ENCODE assay signal across 1 cellular context in the genomic region with DNA sequence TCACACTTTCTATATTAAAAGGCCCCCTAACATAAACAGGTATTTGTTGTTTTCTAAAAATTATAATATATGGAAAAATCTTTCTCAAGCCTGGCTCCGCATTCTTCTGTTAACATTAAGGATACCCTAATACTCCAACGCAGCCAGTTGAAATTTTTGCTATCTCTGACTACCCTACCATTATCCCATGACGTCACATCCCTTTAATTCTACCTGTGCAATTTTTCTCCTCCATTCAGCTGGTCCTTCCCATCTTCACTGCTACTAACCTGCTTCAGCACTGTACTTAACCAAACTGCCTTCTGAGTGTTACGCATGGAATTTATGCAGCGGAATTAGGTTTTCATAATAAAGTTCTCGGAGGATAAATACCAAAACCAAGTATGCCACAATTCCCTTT.
TF ChIP-seq lines count a peak whose summit lies in the region.

No MANE protein-coding gene starts in this region.

TF ChIP-seq in endothelial cell of umbilical vein, 7 proteins besides CTCF, POLR2A, EP300 and RAD21 (continued from another document):
- TF ChIP-seq GATA2 (IDR thresholded peaks at IDR 0.05; ENCODE audit: insufficient read depth, insufficient read length, low read depth, low read length) (no peak), JUN (IDR thresholded peaks at IDR 0.05; ENCODE audit: borderline replicate concordance, insufficient read depth, insufficient read length, low read depth) (no peak), MYC (IDR thresholded peaks at IDR 0.05; ENCODE audit: low read depth, low read length) (no peak), POLR2AphosphoS5 (IDR thresholded peaks at IDR 0.05; ENCODE audit: insufficient read depth, low read depth, low read length) (no peak), FOS (IDR thresholded peaks at IDR 0.05; ENCODE audit: borderline replicate concordance, insufficient read depth, low read length) (no peak)
- TF ChIP-seq, protein P1, sequence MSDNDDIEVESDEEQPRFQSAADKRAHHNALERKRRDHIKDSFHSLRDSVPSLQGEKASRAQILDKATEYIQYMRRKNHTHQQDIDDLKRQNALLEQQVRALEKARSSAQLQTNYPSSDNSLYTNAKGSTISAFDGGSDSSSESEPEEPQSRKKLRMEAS (IDR thresholded peaks at IDR 0.05; ENCODE audit: insufficient read depth, insufficient read length) = no peak
